In the genomic region with DNA sequence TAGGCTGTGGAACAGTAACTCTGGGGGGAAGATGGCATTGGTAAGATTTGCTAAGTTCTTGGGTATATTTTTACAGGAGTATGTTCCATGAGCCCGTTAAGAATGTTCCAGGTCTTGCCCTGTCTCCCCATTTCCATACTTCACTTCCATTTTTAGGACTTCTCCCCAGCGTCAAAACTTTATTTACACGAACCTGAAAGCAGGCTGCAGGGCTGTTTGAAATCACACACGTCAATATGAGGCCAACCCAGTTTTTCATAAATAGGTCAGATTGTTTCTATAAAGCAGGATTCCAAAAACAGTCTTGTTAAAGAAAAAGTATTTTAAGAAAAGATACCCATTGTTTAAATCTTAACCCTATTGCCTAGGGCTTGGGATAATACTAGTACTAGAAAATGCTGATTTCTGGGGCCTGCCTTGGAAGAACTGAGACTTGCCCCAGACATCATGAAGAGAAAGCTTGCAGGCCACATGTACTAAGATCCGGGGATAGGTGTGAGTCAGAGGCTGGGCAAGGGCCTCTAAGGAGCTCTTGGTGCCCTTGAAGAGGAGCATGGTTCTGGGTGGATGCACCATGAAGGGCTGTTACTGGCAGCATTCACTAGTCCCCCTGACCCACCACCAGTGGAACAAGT, we compare ENCODE assay signal across 8 cellular contexts. TPM values are rescaled to one million over a fixed set of nuclear protein-coding genes. Genes with fewer than 3 reads are reported as not detected.
DNase-seq lines count a peak whose midpoint lies in the region; TF ChIP-seq lines count a peak whose summit lies in the region.

No MANE protein-coding gene starts in this region.

- 44 to 55% methylated on average over 5 of the region's 5 CpGs for WGBS in transverse colon (ENCODE audit: low coverage in 1 of 2), 2 donors
- WGBS in testis, 2 donors, result 69 to 78% methylated on average over 5 of the region's 5 CpGs

- H3K36me3 ChIP-seq in transverse colon, result no peaks in the 10 kb centered on the region
- no peaks in the 10 kb centered on the region for H3K36me3 ChIP-seq in testis (ENCODE audit: low read depth, missing control alignments)

- peaks cover 8 to 65% (median 46%) of the 10 kb centered on the region in 4 donors for H3K4me1 ChIP-seq in transverse colon
- peaks cover 10% of the 10 kb centered on the region for H3K4me1 ChIP-seq in testis

- no peak for TF ChIP-seq EP300 in transverse colon (IDR thresholded peaks at IDR 0.05; ENCODE audit: low read depth)

- no peak overlapping the region for H3K4me3 Mint-ChIP-seq in activated CD4-positive, alpha-beta T cell treated with anti-CD3 and anti-CD28 coated beads, Interleukin-2, amount 10 ng/mL, durations not matched to agents 7 days and 5 days

- H3K27ac Mint-ChIP-seq in activated CD4-positive, alpha-beta T cell treated with anti-CD3 and anti-CD28 coated beads, Interleukin-2, amount 10 ng/mL, durations not matched to agents 7 days and 5 days, result no peak overlapping the region

- peaks cover 3% of the 10 kb centered on the region for H3K27me3 Mint-ChIP-seq in activated CD4-positive, alpha-beta T cell treated with anti-CD3 and anti-CD28 coated beads, Interleukin-2, amount 10 ng/mL, durations not matched to agents 7 days and 5 days

- in situ Hi-C loops in transverse colon (cut with MboI; ENCODE audit: low pct_ligation_motif_present in 1 of 4, low pct_unique_long_range_greater_than_20kb in 1 of 4, low sequenced_read_pairs in 3 of 4), result no loop called here

- H3K27ac ChIP-seq in transverse colon, result peak overlapping the region; percentile 34 to 58 (median 48)
- H3K27ac ChIP-seq in testis, result no peak overlapping the region

- peaks cover 11% of the 10 kb centered on the region for H3K4me1 Mint-ChIP-seq in activated CD4-positive, alpha-beta T cell treated with anti-CD3 and anti-CD28 coated beads, Interleukin-2, amount 10 ng/mL, durations not matched to agents 7 days and 5 days

- H3K27me3 ChIP-seq in transverse colon (no peaks in the 10 kb centered on the region), testis (no peaks in the 10 kb centered on the region)

- POLR2A ChIA-PET in activated CD4-positive, alpha-beta T cell treated with anti-CD3 and anti-CD28 coated beads, Interleukin-2, amount 10 ng/mL, durations not matched to agents 7 days and 5 days (lab: Charles Lee), result no interaction called here

- DNase-seq in NCI-H82 (lab: John Stamatoyannopoulos, UW) (peak; percentile 12), NCI-H82 treated with DMSO at 0.1 percent for 48 hours (lab: John Stamatoyannopoulos, UW; ENCODE audit: unreplicated experiment) (no peak), M059J (ENCODE audit: low read depth) (peak; percentile 84), fibroblast of gingiva (ENCODE audit: low read depth) (peak; percentile 32), transverse colon (no peak), testis (no peak), SHP77 treated with DMSO at 0.1 percent for 48 hours (lab: John Stamatoyannopoulos, UW) (no peak)
- DNase-seq in activated CD4-positive, alpha-beta T cell treated with anti-CD3 and anti-CD28 coated beads, Interleukin-2, amount 10 ng/mL, durations not matched to agents 7 days and 5 days, result no peak

- TF ChIP-seq CTCF in transverse colon (IDR thresholded peaks at IDR 0.05) (no peak), testis (IDR thresholded peaks at IDR 0.05) (no peak)

- no peaks in the 10 kb centered on the region for H3K36me3 Mint-ChIP-seq in activated CD4-positive, alpha-beta T cell treated with anti-CD3 and anti-CD28 coated beads, Interleukin-2, amount 10 ng/mL, durations not matched to agents 7 days and 5 days (ENCODE audit: low read depth)

- no peaks in the 10 kb centered on the region for H3K9me3 Mint-ChIP-seq in activated CD4-positive, alpha-beta T cell treated with anti-CD3 and anti-CD28 coated beads, Interleukin-2, amount 10 ng/mL, durations not matched to agents 7 days and 5 days

- H3K4me3 ChIP-seq in transverse colon (no peak overlapping the region), testis (no peak overlapping the region)

- intact Hi-C loops in transverse colon (cut with DNase I; ENCODE audit: low total_unique reads), result no loop called here
- intact Hi-C loops in testis (cut with DNase I; ENCODE audit: low total_unique reads), result no loop called here

- CTCF ChIA-PET in activated CD4-positive, alpha-beta T cell treated with anti-CD3 and anti-CD28 coated beads, Interleukin-2, amount 10 ng/mL, durations not matched to agents 7 days and 5 days (lab: Charles Lee), result interaction anchor here (0.5 kb wide), 1 partner anchor 9 kb away, joined by 3 read pairs; no protein-coding TSS in a partner anchor

- TF ChIP-seq POLR2A in transverse colon (IDR thresholded peaks at IDR 0.05), result no peak
- no peak for TF ChIP-seq POLR2A in testis (IDR thresholded peaks at IDR 0.05)

- H3K9me3 ChIP-seq in transverse colon (no peaks in the 10 kb centered on the region), testis (no peaks in the 10 kb centered on the region)

RNA-seq across cellular contexts. Expression of a gene that starts 24.2 kb away (rescaled TPM):
- total RNA-seq in M059J (2014; rRNA removed; shearing (Covaris generic)), result 55.8 and 116 TPM in 2 replicates
- total RNA-seq in transverse colon, result 100 to 1,000 TPM; 186 to 388 (median 285) TPM
- total RNA-seq in testis, result 100 to 1,000 TPM; 249 to 295 TPM
- polyA plus RNA-seq in testis (ENCODE audit: insufficient read depth, low read depth, low replicate concordance), result 47.2 TPM
- 1 to 10 TPM; 3.7 to 4.2 TPM for total RNA-seq in activated CD4-positive, alpha-beta T cell treated with anti-CD3 and anti-CD28 coated beads, Interleukin-2, amount 10 ng/mL, durations not matched to agents 7 days and 5 days

Comparison
In these comparisons a context has a peak if more than half of its experiments do, and no peak if none do; other contexts are left out.
1. DNase-seq: peak in NCI-H82 (single experiment), M059J (single experiment) and fibroblast of gingiva (single experiment); none in NCI-H82 treated with DMSO at 0.1 percent for 48 hours (single experiment), transverse colon (single experiment), testis (single experiment), SHP77 treated with DMSO at 0.1 percent for 48 hours (single experiment) and activated CD4-positive, alpha-beta T cell treated with anti-CD3 and anti-CD28 coated beads, Interleukin-2, amount 10 ng/mL, durations not matched to agents 7 days and 5 days (single experiment).
2. H3K27ac ChIP-seq: peak in transverse colon (4 of 4); none in testis (0 of 2).
3. RNA of a gene that starts 24.2 kb away (total RNA-seq): 186 to 388 TPM in transverse colon, 249 to 295 TPM in testis and 55.8 to 116 TPM in M059J; 3.7 to 4.2 TPM in activated CD4-positive, alpha-beta T cell treated with anti-CD3 and anti-CD28 coated beads, Interleukin-2, amount 10 ng/mL, durations not matched to agents 7 days and 5 days; every median in the first group is over 10 times any median in the second.